ENCODE assay signal across 8 cellular contexts in genomic region chr4:75555294-75556164, GRCh38. TPM values are rescaled to one million over a fixed set of nuclear protein-coding genes. Genes with fewer than 3 reads are reported as not detected.
A peak's percentile ranks its signal among the peaks of the same experiment; 100 is the strongest.
DNase-seq lines count a peak whose midpoint lies in the region; ATAC-seq and TF ChIP-seq lines count a peak whose summit lies in the region.

Gene ODAPH (plus strand): TSS chr4:75556066. CDS start chr4:75556083, 17 bp downstream.

- no peak for TF ChIP-seq RAD21 in SK-N-SH (IDR thresholded peaks at IDR 0.05; ENCODE audit: low read length)

- POLR2A ChIA-PET in SK-N-SH (lab: Yijun Ruan, JAX), result no interaction called here

- no peaks in the 10 kb centered on the region for H3K36me3 ChIP-seq in SK-N-SH (replicated peaks in 1 of 2; ENCODE audit: control insufficient read depth in 1 of 2, insufficient read depth in 2 of 2, low read length in 1 of 2)

- peak within 1 kb of the TSS; percentile 44 for H3K4me2 ChIP-seq in SK-N-SH

- H3K4me3 ChIP-seq in SK-N-SH (ENCODE audit: low read depth in 2 of 2, low read length in 1 of 2), result peak within 1 kb of the TSS; percentile 5 to 6; a peak in 1 of 4 replicates

- no peaks in the 10 kb centered on the region; a peak in 1 of 4 replicates for H3K4me1 ChIP-seq in SK-N-SH (ENCODE audit: control insufficient read depth in 1 of 2, insufficient read depth in 2 of 2, low read depth in 1 of 2, low read length in 1 of 2)

- H2AFZ ChIP-seq in SK-N-SH (ENCODE audit: low read depth), result peak within 1 kb of the TSS; percentile 58; the same call in 1 of the 2 replicates

- WGBS in SK-N-SH (ENCODE audit: low lambda C conversion rate), result 56% methylated on average over 9 of the region's 9 CpGs

- peak; percentile 45 for TF ChIP-seq CTCF in SK-N-SH (IDR thresholded peaks at IDR 0.05)

- no peaks in the 10 kb centered on the region for H3K9me2 ChIP-seq in SK-N-SH

- no peaks in the 10 kb centered on the region for H3K79me2 ChIP-seq in SK-N-SH (ENCODE audit: insufficient read depth)

- TF ChIP-seq EP300 in SK-N-SH (IDR thresholded peaks at IDR 0.05; ENCODE audit: borderline replicate concordance in 1 of 2, low read depth in 1 of 2, low read length in 1 of 2), result no peak

- H3F3A ChIP-seq in SK-N-SH (replicated peaks; ENCODE audit: insufficient read depth), result peaks cover 3% of the 10 kb centered on the region

- CTCF ChIA-PET in SK-N-SH (lab: Yijun Ruan, JAX), result interaction anchor here (0.6 to 1.3 kb wide), 4 partner anchors 9 to 985 kb away, joined by 3 to 5 read pairs (median 3); no protein-coding TSS in a partner anchor

- H4K20me1 ChIP-seq in SK-N-SH (ENCODE audit: insufficient read depth), result no peaks in the 10 kb centered on the region

- H3K27me3 ChIP-seq in SK-N-SH (ENCODE audit: insufficient read depth), result peaks cover 4% of the 10 kb centered on the region; the same call in 1 of the 2 replicates

- DNase-seq in ACHN (peak; percentile 80), SK-N-SH (no peak), kidney glomerular epithelial cell (lab: John Stamatoyannopoulos, UW) (peak; percentile 91), caudate nucleus (lab: John Stamatoyannopoulos, UW) (no peak), foreskin melanocyte (no peak), DMS 273 treated with DMSO at 0.1 percent for 48 hours (lab: John Stamatoyannopoulos, UW) (no peak)

- ATAC-seq in GM18907 (IDR thresholded peaks at IDR 0.05; ENCODE audit: unreplicated experiment), result peak; percentile 96
- peak; percentile 97 for ATAC-seq in HG03039 (IDR thresholded peaks at IDR 0.05; ENCODE audit: unreplicated experiment)

- in situ Hi-C loops in ACHN (cut with HindIII; ENCODE audit: low pct_ligation_motif_present, low pct_unique_long_range_greater_than_20kb, low sequenced_read_pairs), result no loop called here

- no peak within 1 kb of the TSS for H3K9ac ChIP-seq in SK-N-SH

- H3K27ac ChIP-seq in SK-N-SH (ENCODE audit: low read depth in 2 of 2, low read length in 1 of 2) (0 out of 4 replicates have a peak within 1 kb of the TSS, but pooled peaks of 1 of the 2 experiments have one; percentile 11), caudate nucleus (ENCODE audit: low read depth, low read length) (no peak within 1 kb of the TSS)

- H3K9me3 ChIP-seq in SK-N-SH, result no peaks in the 10 kb centered on the region

TF ChIP-seq in SK-N-SH, 30 proteins besides CTCF, POLR2A, EP300 and RAD21:
- peak; percentile 47 for TF ChIP-seq TCF12 (IDR thresholded peaks at IDR 0.05)
- TF ChIP-seq, protein P1, sequence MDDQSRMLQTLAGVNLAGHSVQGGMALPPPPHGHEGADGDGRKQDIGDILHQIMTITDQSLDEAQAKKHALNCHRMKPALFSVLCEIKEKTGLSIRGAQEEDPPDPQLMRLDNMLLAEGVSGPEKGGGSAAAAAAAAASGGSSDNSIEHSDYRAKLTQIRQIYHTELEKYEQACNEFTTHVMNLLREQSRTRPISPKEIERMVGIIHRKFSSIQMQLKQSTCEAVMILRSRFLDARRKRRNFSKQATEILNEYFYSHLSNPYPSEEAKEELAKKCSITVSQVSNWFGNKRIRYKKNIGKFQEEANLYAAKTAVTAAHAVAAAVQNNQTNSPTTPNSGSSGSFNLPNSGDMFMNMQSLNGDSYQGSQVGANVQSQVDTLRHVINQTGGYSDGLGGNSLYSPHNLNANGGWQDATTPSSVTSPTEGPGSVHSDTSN (IDR thresholded peaks at IDR 0.05), result peak; percentile 92
- peak; percentile 33; the same call in 1 of the 2 replicates for TF ChIP-seq NFIC (IDR thresholded peaks at IDR 0.05; ENCODE audit: borderline replicate concordance)
- peak; percentile 64; the same call in 1 of the 2 replicates for TF ChIP-seq FOSL2 (IDR thresholded peaks at IDR 0.05; ENCODE audit: borderline replicate concordance, low read depth)
- no peak for TF ChIP-seq RCOR1 (IDR thresholded peaks at IDR 0.05; ENCODE audit: low read length)
- TF ChIP-seq RXRA (IDR thresholded peaks at IDR 0.05; ENCODE audit: borderline replicate concordance, low read depth), result no peak
- peak; percentile 47; the same call in 1 of the 2 replicates for TF ChIP-seq JUND (IDR thresholded peaks at IDR 0.05)

RNA-seq across cellular contexts. Expression of gene ODAPH, which starts in this region (rescaled TPM):
- 0.03 and 0.19 TPM in 2 replicates for polyA plus RNA-seq in SK-N-SH (2012; rRNA removed)
- polyA plus RNA-seq in SK-N-SH (2012; cell fraction: cytosol; rRNA removed), result 0.30 and 0.33 TPM in 2 replicates
- polyA plus RNA-seq in SK-N-SH (2012; cell fraction: nucleus; rRNA removed), result 0.13 TPM in 1 of 2 replicates, not detected in the other

Comparison
In these comparisons a context has a peak if more than half of its experiments do, and no peak if none do; other contexts are left out.
1. DNase-seq: peak in ACHN (single experiment) and kidney glomerular epithelial cell (single experiment); none in SK-N-SH (single experiment), caudate nucleus (0 of 61), foreskin melanocyte (single experiment) and DMS 273 treated with DMSO at 0.1 percent for 48 hours (single experiment).